In the genomic region with DNA sequence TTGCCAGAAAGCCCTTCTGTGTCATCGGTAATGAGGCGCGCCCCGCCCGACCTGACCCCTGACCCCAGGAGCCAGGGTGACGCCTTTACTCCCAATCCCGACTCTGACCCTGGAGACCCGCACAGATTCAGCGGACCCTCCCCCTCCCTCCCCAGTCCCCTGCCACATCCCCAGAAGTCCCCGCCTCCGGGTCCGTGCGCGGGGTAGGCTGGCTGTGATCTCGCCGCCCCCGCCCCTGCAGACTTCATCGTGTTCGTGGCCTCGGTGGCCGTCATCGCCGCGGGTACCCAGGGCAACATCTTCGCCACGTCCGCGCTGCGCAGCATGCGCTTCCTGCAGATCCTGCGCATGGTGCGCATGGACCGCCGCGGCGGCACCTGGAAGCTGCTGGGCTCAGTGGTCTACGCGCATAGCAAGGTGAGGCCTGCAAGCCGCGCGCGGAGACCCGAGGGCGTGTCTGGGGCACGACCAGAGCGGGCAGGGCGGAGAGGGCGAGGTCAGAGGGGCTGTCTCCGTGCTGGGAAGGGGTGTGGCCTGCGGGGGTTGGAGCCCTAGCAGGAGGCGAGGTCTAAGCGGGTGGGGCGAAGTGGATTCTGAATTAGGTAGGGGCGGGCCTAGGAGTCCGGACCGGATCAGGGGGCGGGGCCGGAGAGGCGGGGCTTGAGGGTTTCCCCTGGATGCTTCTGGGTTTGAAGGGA, we compare ENCODE assay signal across 9 cellular contexts. TPM values are rescaled to one million over a fixed set of nuclear protein-coding genes. Genes with fewer than 3 reads are reported as not detected.
DNase-seq lines count a peak whose midpoint lies in the region; ATAC-seq and FAIRE-seq lines count a peak whose summit lies in the region.
"Had no signal": no experiment of that assay in that cellular context is flagged by ENCODE, and none has a peak within 500 bp of the region (broad histone marks: within the 10 kb centered on the region; RNA-seq: fewer than 3 reads in every experiment).

No MANE protein-coding gene starts in this region.

- no peak overlapping the region for H2BK5ac ChIP-seq in mesenchymal stem cell (ENCODE audit: low read depth, low read length, poor library complexity, severe bottlenecking)

- no peak overlapping the region for H3K27ac ChIP-seq in mesenchymal stem cell (ENCODE audit: low read length, poor library complexity, severe bottlenecking)
- H3K27ac ChIP-seq: SJSA1 had no signal

- H3K27ac Mint-ChIP-seq in central memory CD8-positive, alpha-beta T cell (ENCODE audit: low read depth): no peak overlapping the region

- H3K9ac ChIP-seq in mesenchymal stem cell (ENCODE audit: low read length): no peak overlapping the region

- peaks cover 0 to 3% of the 10 kb centered on the region in 2 experiments for H3K36me3 ChIP-seq in mesenchymal stem cell (ENCODE audit: control insufficient read depth in 1 of 2, insufficient read depth in 2 of 2, low read depth in 1 of 2, low read length in 2 of 2)
- H3K36me3 ChIP-seq: SJSA1 had no signal

- H3K9me3 ChIP-seq in mesenchymal stem cell (ENCODE audit: control insufficient read depth, low read length): no peaks in the 10 kb centered on the region
- H3K9me3 ChIP-seq: SJSA1 had no signal

- H3K18ac ChIP-seq in mesenchymal stem cell (ENCODE audit: low read depth in 1 of 2, low read length in 2 of 2): peak overlapping the region in 1 of 2 experiments; percentile 54

- WGBS in mesenchymal stem cell: 2% methylated on average over 58 of the region's 59 CpGs

- H4K91ac ChIP-seq in mesenchymal stem cell (ENCODE audit: low read length): peak overlapping the region; percentile 66

- FAIRE-seq in GM18507 (lab: Jason Lieb, UNC): peak; percentile 87

- H3K14ac ChIP-seq in mesenchymal stem cell (ENCODE audit: low read length in 2 of 2): peak overlapping the region in 1 of 2 experiments; percentile 73

- H2BK120ac ChIP-seq in mesenchymal stem cell (ENCODE audit: low read depth, low read length): no peak overlapping the region

- H3K79me1 ChIP-seq in mesenchymal stem cell (replicated peaks; ENCODE audit: low read length, poor library complexity, severe bottlenecking): no peaks in the 10 kb centered on the region

- peak; percentile 67 for ATAC-seq in HG03039 (IDR thresholded peaks at IDR 0.05; ENCODE audit: unreplicated experiment)
- peak; percentile 91 for ATAC-seq in central memory CD8-positive, alpha-beta T cell (replicated peaks; ENCODE audit: extremely low read depth, poor library complexity, severe bottlenecking)

- H3K4me1 Mint-ChIP-seq in central memory CD8-positive, alpha-beta T cell: peaks cover 13% of the 10 kb centered on the region

- H3K4me2 ChIP-seq in mesenchymal stem cell (ENCODE audit: low read length, poor library complexity, severe bottlenecking): peak overlapping the region; percentile 95

- peaks cover 24% of the 10 kb centered on the region for H3K4me1 ChIP-seq in mesenchymal stem cell (ENCODE audit: control insufficient read depth, insufficient read depth, low read depth, low read length)
- H3K4me1 ChIP-seq: SJSA1 had no signal

- H2BK12ac ChIP-seq in mesenchymal stem cell (ENCODE audit: low read length in 2 of 2): peak overlapping the region in 1 of 2 experiments; percentile 35

- H3K9me3 Mint-ChIP-seq in central memory CD8-positive, alpha-beta T cell: no peaks in the 10 kb centered on the region

- no peak overlapping the region for H4K8ac ChIP-seq in mesenchymal stem cell (ENCODE audit: low read length)

- H3K27me3 ChIP-seq in mesenchymal stem cell (ENCODE audit: control insufficient read depth in 1 of 2, insufficient read depth in 1 of 2, low read length in 2 of 2): peaks cover 11 to 57% of the 10 kb centered on the region in 2 experiments

- peak overlapping the region in 1 of 2 experiments; percentile 36 for H3K23ac ChIP-seq in mesenchymal stem cell (ENCODE audit: low read length in 2 of 2)

- H3K4me3 Mint-ChIP-seq in central memory CD8-positive, alpha-beta T cell: peak overlapping the region; percentile 78

- peak overlapping the region; percentile 72 for H2AFZ ChIP-seq in mesenchymal stem cell (ENCODE audit: low read depth, low read length)

- peak overlapping the region; percentile 12 for H2BK15ac ChIP-seq in mesenchymal stem cell (ENCODE audit: low read depth, poor library complexity, severe bottlenecking)

- H3K27me3 Mint-ChIP-seq in central memory CD8-positive, alpha-beta T cell: no peaks in the 10 kb centered on the region

- H3K36me3 Mint-ChIP-seq in central memory CD8-positive, alpha-beta T cell (ENCODE audit: insufficient read depth): no peaks in the 10 kb centered on the region

- no peak overlapping the region for H2AK5ac ChIP-seq in mesenchymal stem cell (ENCODE audit: low read length, severe bottlenecking)

- DNase-seq in GM18507 (ENCODE audit: extremely low spot score, insufficient read length, low read depth): peak; percentile 73
- peak; percentile 57 to 85 (median 80) for DNase-seq in activated CD4-positive, CD25-positive, alpha-beta regulatory T cell (lab: John Stamatoyannopoulos, UW)
- DNase-seq in central memory CD8-positive, alpha-beta T cell (ENCODE audit: low spot score in 2 of 2): peak; percentile 64 to 76
- no peak for DNase-seq in mesenchymal stem cell
- peak; percentile 81 for DNase-seq in stimulated activated CD8-positive, alpha-beta memory T cell treated with anti-CD3 and anti-CD28 coated beads, Interleukin-4, amount 100 ng/mL, for 24 hours (ENCODE audit: low read depth)
- DNase-seq in SW480 (ENCODE audit: low spot score): no peak
- DNase-seq in epidermal melanocyte (ENCODE audit: insufficient read length, low spot score): no peak

- H3K4ac ChIP-seq in mesenchymal stem cell (ENCODE audit: low read depth in 1 of 2, low read length in 2 of 2): no peak overlapping the region

- H3K4me3 ChIP-seq in mesenchymal stem cell (ENCODE audit: insufficient read depth in 1 of 2, low read depth in 1 of 2, low read length in 2 of 2): peak overlapping the region; percentile 56 to 73
- H3K4me3 ChIP-seq: SJSA1 had no signal

RNA-seq across cellular contexts. Expression of gene KCNQ4, which starts 34.8 kb away (rescaled TPM):
- polyA plus RNA-seq in mesenchymal stem cell (2013, experiment 1 of 2): 0.10 TPM
- 0.14 TPM for polyA plus RNA-seq in mesenchymal stem cell (2013, experiment 2 of 2)

RNA-seq across cellular contexts. Expression of gene CITED4, which starts 43.8 kb away (rescaled TPM):
- 8.6 TPM for polyA plus RNA-seq in mesenchymal stem cell (2013, experiment 1 of 2)
- polyA plus RNA-seq in mesenchymal stem cell (2013, experiment 2 of 2): 9.3 TPM

Comparison
In these comparisons a context has a peak if more than half of its experiments do, and no peak if none do; other contexts are left out.
1. DNase-seq: peak in GM18507 (single experiment), activated CD4-positive, CD25-positive, alpha-beta regulatory T cell (4 of 4), central memory CD8-positive, alpha-beta T cell (2 of 2) and stimulated activated CD8-positive, alpha-beta memory T cell treated with anti-CD3 and anti-CD28 coated beads, Interleukin-4, amount 100 ng/mL, for 24 hours (single experiment); none in mesenchymal stem cell (single experiment), SW480 (single experiment) and epidermal melanocyte (single experiment).